ENCODE assay signal across 7 cellular contexts in the genomic region with DNA sequence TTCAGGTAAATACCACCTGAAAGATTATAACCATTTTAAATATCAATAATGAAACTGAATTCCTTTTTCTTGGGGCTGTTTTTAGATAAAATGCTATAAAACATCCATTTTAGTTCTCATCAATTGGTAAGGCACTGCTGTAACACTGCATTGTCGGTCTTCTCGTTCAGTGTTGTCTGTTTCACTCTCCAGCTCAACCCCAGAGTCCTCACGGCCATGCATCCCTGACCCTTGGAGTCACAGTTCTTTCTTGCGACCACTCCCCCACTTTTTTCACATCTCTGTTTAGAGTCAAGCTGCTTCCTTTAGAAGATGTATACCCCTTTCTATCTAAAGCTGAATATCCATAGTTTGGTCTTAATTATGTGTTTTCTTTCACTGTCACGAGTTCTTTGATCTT. TPM values are rescaled to one million over a fixed set of nuclear protein-coding genes. Genes with fewer than 3 reads are reported as not detected.
"Had no signal": no experiment of that assay in that cellular context is flagged by ENCODE, and none has a peak within 500 bp of the region (broad histone marks: within the 10 kb centered on the region; RNA-seq: fewer than 3 reads in every experiment).

No MANE protein-coding gene starts in this region.

RNA-seq across cellular contexts. Expression of gene OR2A42, which starts 7.6 kb away (rescaled TPM):
- total RNA-seq: temporal lobe, testis, tibial nerve, transverse colon, upper lobe of right lung, vagina had no signal
- polyA plus RNA-seq: stomach had no signal
